ENCODE assay signal across 1 cellular context in genomic region chr1:90201467-90202358, GRCh38.
TF ChIP-seq lines count a peak whose summit lies in the region.

No MANE protein-coding gene starts in this region.

TF ChIP-seq in HepG2, 621 proteins besides CTCF, POLR2A, EP300 and RAD21 (continued from another document):
- no peak for TF ChIP-seq ZNF609 (CRISPR knock-in tag; IDR thresholded peaks at IDR 0.05; ENCODE audit: borderline replicate concordance)
